ENCODE assay signal across 1 cellular context in genomic region chr17:82052638-82053059, GRCh38.
TF ChIP-seq lines count a peak whose summit lies in the region.

No MANE protein-coding gene starts in this region.

TF ChIP-seq in HepG2, 621 proteins besides CTCF, POLR2A, EP300 and RAD21:
- no peak for TF ChIP-seq AHR (CRISPR knock-in tag; IDR thresholded peaks at IDR 0.05)
- TF ChIP-seq HNF4G (IDR thresholded peaks at IDR 0.05; ENCODE audit: borderline replicate concordance, low read depth, low read length): no peak
- TF ChIP-seq HNF4G (CRISPR knock-in tag; IDR thresholded peaks at IDR 0.05; ENCODE audit: borderline replicate concordance, low read depth): no peak
- no peak for TF ChIP-seq ZMAT3 (CRISPR knock-in tag; conservative IDR thresholded peaks at IDR 0.05)
- TF ChIP-seq, protein P1, sequence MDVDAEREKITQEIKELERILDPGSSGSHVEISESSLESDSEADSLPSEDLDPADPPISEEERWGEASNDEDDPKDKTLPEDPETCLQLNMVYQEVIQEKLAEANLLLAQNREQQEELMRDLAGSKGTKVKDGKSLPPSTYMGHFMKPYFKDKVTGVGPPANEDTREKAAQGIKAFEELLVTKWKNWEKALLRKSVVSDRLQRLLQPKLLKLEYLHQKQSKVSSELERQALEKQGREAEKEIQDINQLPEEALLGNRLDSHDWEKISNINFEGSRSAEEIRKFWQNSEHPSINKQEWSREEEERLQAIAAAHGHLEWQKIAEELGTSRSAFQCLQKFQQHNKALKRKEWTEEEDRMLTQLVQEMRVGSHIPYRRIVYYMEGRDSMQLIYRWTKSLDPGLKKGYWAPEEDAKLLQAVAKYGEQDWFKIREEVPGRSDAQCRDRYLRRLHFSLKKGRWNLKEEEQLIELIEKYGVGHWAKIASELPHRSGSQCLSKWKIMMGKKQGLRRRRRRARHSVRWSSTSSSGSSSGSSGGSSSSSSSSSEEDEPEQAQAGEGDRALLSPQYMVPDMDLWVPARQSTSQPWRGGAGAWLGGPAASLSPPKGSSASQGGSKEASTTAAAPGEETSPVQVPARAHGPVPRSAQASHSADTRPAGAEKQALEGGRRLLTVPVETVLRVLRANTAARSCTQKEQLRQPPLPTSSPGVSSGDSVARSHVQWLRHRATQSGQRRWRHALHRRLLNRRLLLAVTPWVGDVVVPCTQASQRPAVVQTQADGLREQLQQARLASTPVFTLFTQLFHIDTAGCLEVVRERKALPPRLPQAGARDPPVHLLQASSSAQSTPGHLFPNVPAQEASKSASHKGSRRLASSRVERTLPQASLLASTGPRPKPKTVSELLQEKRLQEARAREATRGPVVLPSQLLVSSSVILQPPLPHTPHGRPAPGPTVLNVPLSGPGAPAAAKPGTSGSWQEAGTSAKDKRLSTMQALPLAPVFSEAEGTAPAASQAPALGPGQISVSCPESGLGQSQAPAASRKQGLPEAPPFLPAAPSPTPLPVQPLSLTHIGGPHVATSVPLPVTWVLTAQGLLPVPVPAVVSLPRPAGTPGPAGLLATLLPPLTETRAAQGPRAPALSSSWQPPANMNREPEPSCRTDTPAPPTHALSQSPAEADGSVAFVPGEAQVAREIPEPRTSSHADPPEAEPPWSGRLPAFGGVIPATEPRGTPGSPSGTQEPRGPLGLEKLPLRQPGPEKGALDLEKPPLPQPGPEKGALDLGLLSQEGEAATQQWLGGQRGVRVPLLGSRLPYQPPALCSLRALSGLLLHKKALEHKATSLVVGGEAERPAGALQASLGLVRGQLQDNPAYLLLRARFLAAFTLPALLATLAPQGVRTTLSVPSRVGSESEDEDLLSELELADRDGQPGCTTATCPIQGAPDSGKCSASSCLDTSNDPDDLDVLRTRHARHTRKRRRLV (CRISPR knock-in tag; IDR thresholded peaks at IDR 0.05): 0 out of 2 replicates have a peak, but pooled peaks have one; percentile 55
- no peak for TF ChIP-seq THAP8 (CRISPR knock-in tag; IDR thresholded peaks at IDR 0.05; ENCODE audit: borderline replicate concordance)
- no peak for TF ChIP-seq ZNF256 (CRISPR knock-in tag; conservative IDR thresholded peaks at IDR 0.05)
- TF ChIP-seq TFE3 (CRISPR knock-in tag; IDR thresholded peaks at IDR 0.05): no peak
- TF ChIP-seq KDM5A (IDR thresholded peaks at IDR 0.05; ENCODE audit: borderline replicate concordance, low read length): 0 out of 2 replicates have a peak, but pooled peaks have one; percentile 6
- TF ChIP-seq, protein P2, sequence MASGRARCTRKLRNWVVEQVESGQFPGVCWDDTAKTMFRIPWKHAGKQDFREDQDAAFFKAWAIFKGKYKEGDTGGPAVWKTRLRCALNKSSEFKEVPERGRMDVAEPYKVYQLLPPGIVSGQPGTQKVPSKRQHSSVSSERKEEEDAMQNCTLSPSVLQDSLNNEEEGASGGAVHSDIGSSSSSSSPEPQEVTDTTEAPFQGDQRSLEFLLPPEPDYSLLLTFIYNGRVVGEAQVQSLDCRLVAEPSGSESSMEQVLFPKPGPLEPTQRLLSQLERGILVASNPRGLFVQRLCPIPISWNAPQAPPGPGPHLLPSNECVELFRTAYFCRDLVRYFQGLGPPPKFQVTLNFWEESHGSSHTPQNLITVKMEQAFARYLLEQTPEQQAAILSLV (CRISPR knock-in tag; IDR thresholded peaks at IDR 0.05; ENCODE audit: borderline replicate concordance): no peak
- TF ChIP-seq ZNF563 (CRISPR knock-in tag; IDR thresholded peaks at IDR 0.05): 0 out of 2 replicates have a peak, but pooled peaks have one; percentile 1
- no peak for TF ChIP-seq ZNF670 (CRISPR knock-in tag; IDR thresholded peaks at IDR 0.05; ENCODE audit: borderline replicate concordance)
- no peak for TF ChIP-seq MIER2 (CRISPR knock-in tag; IDR thresholded peaks at IDR 0.05)
- no peak for TF ChIP-seq POLR2AphosphoS5 (IDR thresholded peaks at IDR 0.05; ENCODE audit: low read depth, low read length)
- no peak for TF ChIP-seq ZNF747 (CRISPR knock-in tag; IDR thresholded peaks at IDR 0.05; ENCODE audit: borderline replicate concordance)
- no peak for TF ChIP-seq HOXA5 (CRISPR knock-in tag; IDR thresholded peaks at IDR 0.05)
- TF ChIP-seq STAG1 (CRISPR knock-in tag; IDR thresholded peaks at IDR 0.05): no peak
- no peak for TF ChIP-seq RFXAP (CRISPR knock-in tag; IDR thresholded peaks at IDR 0.05; ENCODE audit: borderline replicate concordance)
- no peak for TF ChIP-seq ZFAT (CRISPR knock-in tag; conservative IDR thresholded peaks at IDR 0.05)
- no peak for TF ChIP-seq AKNA (CRISPR knock-in tag; IDR thresholded peaks at IDR 0.05; ENCODE audit: borderline replicate concordance)
- TF ChIP-seq, protein P3, sequence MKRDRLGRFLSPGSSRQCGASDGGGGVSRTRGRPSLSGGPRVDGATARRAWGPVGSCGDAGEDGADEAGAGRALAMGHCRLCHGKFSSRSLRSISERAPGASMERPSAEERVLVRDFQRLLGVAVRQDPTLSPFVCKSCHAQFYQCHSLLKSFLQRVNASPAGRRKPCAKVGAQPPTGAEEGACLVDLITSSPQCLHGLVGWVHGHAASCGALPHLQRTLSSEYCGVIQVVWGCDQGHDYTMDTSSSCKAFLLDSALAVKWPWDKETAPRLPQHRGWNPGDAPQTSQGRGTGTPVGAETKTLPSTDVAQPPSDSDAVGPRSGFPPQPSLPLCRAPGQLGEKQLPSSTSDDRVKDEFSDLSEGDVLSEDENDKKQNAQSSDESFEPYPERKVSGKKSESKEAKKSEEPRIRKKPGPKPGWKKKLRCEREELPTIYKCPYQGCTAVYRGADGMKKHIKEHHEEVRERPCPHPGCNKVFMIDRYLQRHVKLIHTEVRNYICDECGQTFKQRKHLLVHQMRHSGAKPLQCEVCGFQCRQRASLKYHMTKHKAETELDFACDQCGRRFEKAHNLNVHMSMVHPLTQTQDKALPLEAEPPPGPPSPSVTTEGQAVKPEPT (CRISPR knock-in tag; IDR thresholded peaks at IDR 0.05; ENCODE audit: low read depth): no peak
- no peak for TF ChIP-seq KDM2A (CRISPR knock-in tag; IDR thresholded peaks at IDR 0.05; ENCODE audit: borderline replicate concordance, low read depth)
- no peak for TF ChIP-seq RERE (CRISPR knock-in tag; IDR thresholded peaks at IDR 0.05; ENCODE audit: low read depth)
- TF ChIP-seq ZNF343 (CRISPR knock-in tag; IDR thresholded peaks at IDR 0.05): no peak
- no peak for TF ChIP-seq CREM (IDR thresholded peaks at IDR 0.05)
- no peak for TF ChIP-seq CREM (CRISPR knock-in tag; IDR thresholded peaks at IDR 0.05)
- TF ChIP-seq CREBL2 (CRISPR knock-in tag; IDR thresholded peaks at IDR 0.05; ENCODE audit: borderline replicate concordance): no peak
- no peak for TF ChIP-seq ZNF160 (CRISPR knock-in tag; IDR thresholded peaks at IDR 0.05)
